In genomic region chr5:103101079-103101732, GRCh38 we compare ENCODE assay signal across 1 cellular context.
TF ChIP-seq lines count a peak whose summit lies in the region.

No MANE protein-coding gene starts in this region.

TF ChIP-seq in HEK293, 187 proteins besides CTCF, POLR2A, EP300 and RAD21 (continued from another document):
- TF ChIP-seq ZBTB11 (tag by site-specific recombination; conservative IDR thresholded peaks at IDR 0.05; ENCODE audit: low read depth), result no peak
- no peak for TF ChIP-seq ZNF660 (tag by site-specific recombination; IDR thresholded peaks at IDR 0.05)
- TF ChIP-seq ZNF426 (tag by site-specific recombination; IDR thresholded peaks at IDR 0.05), result no peak
- TF ChIP-seq ZNF654 (tag by site-specific recombination; IDR thresholded peaks at IDR 0.05; ENCODE audit: low read depth), result no peak
- TF ChIP-seq ZNF555 (tag by site-specific recombination; conservative IDR thresholded peaks at IDR 0.05), result 0 out of 2 replicates have a peak, but pooled peaks have one; percentile 3
- TF ChIP-seq ZFP41 (tag by site-specific recombination; IDR thresholded peaks at IDR 0.05; ENCODE audit: borderline replicate concordance), result no peak
